22 cellular contexts compared by ENCODE assay signal in the genomic region with DNA sequence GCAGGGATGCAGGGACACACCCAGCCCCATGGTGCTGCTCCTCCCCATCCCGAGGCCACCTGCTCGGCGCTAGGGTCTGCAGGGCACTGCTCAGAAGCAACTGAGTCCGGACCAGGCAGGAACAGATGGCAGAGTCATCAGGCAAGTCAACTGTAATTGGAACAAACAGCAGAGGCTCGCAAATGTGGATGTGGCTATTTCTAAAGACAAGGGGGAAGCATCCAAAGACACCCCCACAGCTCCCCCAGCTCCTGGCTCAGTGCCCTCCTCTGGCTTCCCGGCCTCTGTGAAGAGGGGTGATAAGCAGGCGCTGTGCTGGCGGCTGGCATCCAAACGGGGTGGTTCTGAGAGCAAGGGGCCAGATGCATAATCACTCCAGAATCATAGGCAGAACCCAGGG.
DNase-seq lines count a peak whose midpoint lies in the region; ATAC-seq lines count a peak whose summit lies in the region.
"Had no signal": no experiment of that assay in that cellular context is flagged by ENCODE, and none has a peak within 500 bp of the region (broad histone marks: within the 10 kb centered on the region; RNA-seq: fewer than 3 reads in every experiment).

No MANE protein-coding gene starts in this region.

- peak; percentile 17 to 21 for ATAC-seq in left cardiac atrium
- ATAC-seq in Right ventricle myocardium inferior: no peak
- ATAC-seq in GM18858 (IDR thresholded peaks at IDR 0.05; ENCODE audit: unreplicated experiment): no peak
- no peak for ATAC-seq in effector memory CD8-positive, alpha-beta T cell (replicated peaks)
- ATAC-seq: CD8-positive, alpha-beta T cell; GM12878; HCT116 had no signal

- intact Hi-C loops in left cardiac atrium (cut with DNase I): no loop called here
- intact Hi-C loops in Right ventricle myocardium inferior (cut with DNase I): no loop called here

- H3K36me3 Mint-ChIP-seq in effector memory CD8-positive, alpha-beta T cell (ENCODE audit: insufficient read depth): no peaks in the 10 kb centered on the region
- H3K36me3 Mint-ChIP-seq: CD8-positive, alpha-beta T cell had no signal

- H3K9me3 Mint-ChIP-seq in effector memory CD8-positive, alpha-beta T cell: peaks cover 0 to 6% of the 10 kb centered on the region in 2 donors

- no peaks in the 10 kb centered on the region for H3K27me3 Mint-ChIP-seq in effector memory CD8-positive, alpha-beta T cell

- no peaks in the 10 kb centered on the region for H3K4me1 Mint-ChIP-seq in effector memory CD8-positive, alpha-beta T cell (ENCODE audit: low read depth in 2 of 2)

- H3K4me3 Mint-ChIP-seq in effector memory CD8-positive, alpha-beta T cell: no peak overlapping the region
- H3K4me3 Mint-ChIP-seq: CD8-positive, alpha-beta T cell had no signal

- no peak overlapping the region for H3K27ac Mint-ChIP-seq in effector memory CD8-positive, alpha-beta T cell
- H3K27ac Mint-ChIP-seq: CD8-positive, alpha-beta T cell had no signal

- DNase-seq in DMS79 treated with DMSO at 0.1 percent for 48 hours (lab: John Stamatoyannopoulos, UW) (peak; percentile 37), DMS79 (lab: John Stamatoyannopoulos, UW) (no peak), left cardiac atrium (no peak), Right ventricle myocardium inferior (ENCODE audit: missing footprints) (no peak), NCI-H524 treated with DMSO at 0.1 percent for 48 hours (lab: John Stamatoyannopoulos, UW) (peak; percentile 80)
- no peak for DNase-seq in activated T-cell treated with anti-CD3 and anti-CD28 coated beads, Interleukin-2, amount 50 U/mL, for 48 hours
- no peak for DNase-seq in effector memory CD8-positive, alpha-beta T cell
- DNase-seq: ACHN; Calu3; CD8-positive, alpha-beta T cell; GOT3; KBM-7; MM.1S; NCI-H1048; NCI-H146; NCI-H446 treated with DMSO at 0.1 percent for 48 hours; Peyer's patch; SJCRH30; T-helper 9 cell had no signal

Comparison
In these comparisons a context has a peak if more than half of its experiments do, and no peak if none do; other contexts are left out.
1. DNase-seq: peak in DMS79 treated with DMSO at 0.1 percent for 48 hours (single experiment) and NCI-H524 treated with DMSO at 0.1 percent for 48 hours (single experiment); none in DMS79 (single experiment), left cardiac atrium (single experiment), Right ventricle myocardium inferior (single experiment), activated T-cell treated with anti-CD3 and anti-CD28 coated beads, Interleukin-2, amount 50 U/mL, for 48 hours (0 of 2) and effector memory CD8-positive, alpha-beta T cell (0 of 3).
2. ATAC-seq: peak in left cardiac atrium (2 of 2); none in Right ventricle myocardium inferior (single experiment), GM18858 (single experiment) and effector memory CD8-positive, alpha-beta T cell (single experiment).